ENCODE assay signal across 1 cellular context in the genomic region with DNA sequence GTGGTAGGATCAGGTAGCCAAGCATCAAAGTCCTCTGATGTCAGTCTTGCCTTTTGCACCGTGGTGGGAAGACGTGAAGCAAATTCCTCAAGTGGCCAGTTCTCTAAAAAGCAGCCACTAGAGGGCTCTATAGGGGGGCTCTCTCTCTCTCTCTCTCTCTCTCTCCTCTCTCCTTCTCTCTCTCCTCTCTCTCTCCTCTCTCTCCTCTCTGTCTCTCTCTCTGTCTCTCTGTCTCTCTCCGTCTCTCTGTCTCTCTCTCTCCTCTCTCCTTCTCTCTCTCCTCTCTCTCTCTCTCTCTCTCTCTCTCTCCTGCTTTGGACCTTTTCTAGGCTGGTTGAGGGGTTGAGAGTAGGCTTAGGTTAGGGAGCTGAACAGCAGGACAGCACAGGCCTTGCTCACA.
TF ChIP-seq lines count a peak whose summit lies in the region.

No MANE protein-coding gene starts in this region.

TF ChIP-seq in GM23338, 12 proteins besides CTCF, POLR2A, EP300 and RAD21 (continued from another document):
- TF ChIP-seq, protein P1, sequence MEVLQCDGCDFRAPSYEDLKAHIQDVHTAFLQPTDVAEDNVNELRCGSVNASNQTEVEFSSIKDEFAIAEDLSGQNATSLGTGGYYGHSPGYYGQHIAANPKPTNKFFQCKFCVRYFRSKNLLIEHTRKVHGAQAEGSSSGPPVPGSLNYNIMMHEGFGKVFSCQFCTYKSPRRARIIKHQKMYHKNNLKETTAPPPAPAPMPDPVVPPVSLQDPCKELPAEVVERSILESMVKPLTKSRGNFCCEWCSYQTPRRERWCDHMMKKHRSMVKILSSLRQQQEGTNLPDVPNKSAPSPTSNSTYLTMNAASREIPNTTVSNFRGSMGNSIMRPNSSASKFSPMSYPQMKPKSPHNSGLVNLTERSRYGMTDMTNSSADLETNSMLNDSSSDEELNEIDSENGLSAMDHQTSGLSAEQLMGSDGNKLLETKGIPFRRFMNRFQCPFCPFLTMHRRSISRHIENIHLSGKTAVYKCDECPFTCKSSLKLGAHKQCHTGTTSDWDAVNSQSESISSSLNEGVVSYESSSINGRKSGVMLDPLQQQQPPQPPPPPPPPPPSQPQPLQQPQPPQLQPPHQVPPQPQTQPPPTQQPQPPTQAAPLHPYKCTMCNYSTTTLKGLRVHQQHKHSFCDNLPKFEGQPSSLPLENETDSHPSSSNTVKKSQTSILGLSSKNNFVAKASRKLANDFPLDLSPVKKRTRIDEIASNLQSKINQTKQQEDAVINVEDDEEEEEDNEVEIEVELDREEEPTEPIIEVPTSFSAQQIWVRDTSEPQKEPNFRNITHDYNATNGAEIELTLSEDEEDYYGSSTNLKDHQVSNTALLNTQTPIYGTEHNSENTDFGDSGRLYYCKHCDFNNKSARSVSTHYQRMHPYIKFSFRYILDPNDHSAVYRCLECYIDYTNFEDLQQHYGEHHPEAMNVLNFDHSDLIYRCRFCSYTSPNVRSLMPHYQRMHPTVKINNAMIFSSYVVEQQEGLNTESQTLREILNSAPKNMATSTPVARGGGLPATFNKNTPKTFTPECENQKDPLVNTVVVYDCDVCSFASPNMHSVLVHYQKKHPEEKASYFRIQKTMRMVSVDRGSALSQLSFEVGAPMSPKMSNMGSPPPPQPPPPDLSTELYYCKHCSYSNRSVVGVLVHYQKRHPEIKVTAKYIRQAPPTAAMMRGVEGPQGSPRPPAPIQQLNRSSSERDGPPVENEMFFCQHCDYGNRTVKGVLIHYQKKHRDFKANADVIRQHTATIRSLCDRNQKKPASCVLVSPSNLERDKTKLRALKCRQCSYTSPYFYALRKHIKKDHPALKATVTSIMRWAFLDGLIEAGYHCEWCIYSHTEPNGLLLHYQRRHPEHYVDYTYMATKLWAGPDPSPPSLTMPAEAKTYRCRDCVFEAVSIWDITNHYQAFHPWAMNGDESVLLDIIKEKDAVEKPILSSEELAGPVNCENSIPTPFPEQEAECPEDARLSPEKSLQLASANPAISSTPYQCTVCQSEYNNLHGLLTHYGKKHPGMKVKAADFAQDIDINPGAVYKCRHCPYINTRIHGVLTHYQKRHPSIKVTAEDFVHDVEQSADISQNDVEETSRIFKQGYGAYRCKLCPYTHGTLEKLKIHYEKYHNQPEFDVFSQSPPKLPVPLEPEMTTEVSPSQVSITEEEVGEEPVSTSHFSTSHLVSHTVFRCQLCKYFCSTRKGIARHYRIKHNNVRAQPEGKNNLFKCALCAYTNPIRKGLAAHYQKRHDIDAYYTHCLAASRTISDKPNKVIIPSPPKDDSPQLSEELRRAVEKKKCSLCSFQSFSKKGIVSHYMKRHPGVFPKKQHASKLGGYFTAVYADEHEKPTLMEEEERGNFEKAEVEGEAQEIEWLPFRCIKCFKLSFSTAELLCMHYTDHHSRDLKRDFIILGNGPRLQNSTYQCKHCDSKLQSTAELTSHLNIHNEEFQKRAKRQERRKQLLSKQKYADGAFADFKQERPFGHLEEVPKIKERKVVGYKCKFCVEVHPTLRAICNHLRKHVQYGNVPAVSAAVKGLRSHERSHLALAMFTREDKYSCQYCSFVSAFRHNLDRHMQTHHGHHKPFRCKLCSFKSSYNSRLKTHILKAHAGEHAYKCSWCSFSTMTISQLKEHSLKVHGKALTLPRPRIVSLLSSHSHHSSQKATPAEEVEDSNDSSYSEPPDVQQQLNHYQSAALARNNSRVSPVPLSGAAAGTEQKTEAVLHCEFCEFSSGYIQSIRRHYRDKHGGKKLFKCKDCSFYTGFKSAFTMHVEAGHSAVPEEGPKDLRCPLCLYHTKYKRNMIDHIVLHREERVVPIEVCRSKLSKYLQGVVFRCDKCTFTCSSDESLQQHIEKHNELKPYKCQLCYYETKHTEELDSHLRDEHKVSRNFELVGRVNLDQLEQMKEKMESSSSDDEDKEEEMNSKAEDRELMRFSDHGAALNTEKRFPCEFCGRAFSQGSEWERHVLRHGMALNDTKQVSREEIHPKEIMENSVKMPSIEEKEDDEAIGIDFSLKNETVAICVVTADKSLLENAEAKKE (CRISPR knock-in tag; IDR thresholded peaks at IDR 0.05): no peak
- TF ChIP-seq STAT1 (IDR thresholded peaks at IDR 0.05; ENCODE audit: unreplicated experiment) (no peak), CREB1 (CRISPR knock-in tag; IDR thresholded peaks at IDR 0.05; ENCODE audit: low read depth) (no peak), JUNB (IDR thresholded peaks at IDR 0.05; ENCODE audit: unreplicated experiment) (no peak), NANOG (IDR thresholded peaks at IDR 0.05; ENCODE audit: borderline replicate concordance) (no peak), ZNF114 (CRISPR knock-in tag; IDR thresholded peaks at IDR 0.05) (no peak), EZH2phosphoT487 (IDR thresholded peaks at IDR 0.05; ENCODE audit: unreplicated experiment) (no peak), POLR2AphosphoS5 (IDR thresholded peaks at IDR 0.05; ENCODE audit: low read depth) (no peak), EZH2 (IDR thresholded peaks at IDR 0.05; ENCODE audit: low read depth, unreplicated experiment) (no peak), REST (IDR thresholded peaks at IDR 0.05; ENCODE audit: unreplicated experiment) (no peak)
